11 cellular contexts compared by ENCODE assay signal in the genomic region with DNA sequence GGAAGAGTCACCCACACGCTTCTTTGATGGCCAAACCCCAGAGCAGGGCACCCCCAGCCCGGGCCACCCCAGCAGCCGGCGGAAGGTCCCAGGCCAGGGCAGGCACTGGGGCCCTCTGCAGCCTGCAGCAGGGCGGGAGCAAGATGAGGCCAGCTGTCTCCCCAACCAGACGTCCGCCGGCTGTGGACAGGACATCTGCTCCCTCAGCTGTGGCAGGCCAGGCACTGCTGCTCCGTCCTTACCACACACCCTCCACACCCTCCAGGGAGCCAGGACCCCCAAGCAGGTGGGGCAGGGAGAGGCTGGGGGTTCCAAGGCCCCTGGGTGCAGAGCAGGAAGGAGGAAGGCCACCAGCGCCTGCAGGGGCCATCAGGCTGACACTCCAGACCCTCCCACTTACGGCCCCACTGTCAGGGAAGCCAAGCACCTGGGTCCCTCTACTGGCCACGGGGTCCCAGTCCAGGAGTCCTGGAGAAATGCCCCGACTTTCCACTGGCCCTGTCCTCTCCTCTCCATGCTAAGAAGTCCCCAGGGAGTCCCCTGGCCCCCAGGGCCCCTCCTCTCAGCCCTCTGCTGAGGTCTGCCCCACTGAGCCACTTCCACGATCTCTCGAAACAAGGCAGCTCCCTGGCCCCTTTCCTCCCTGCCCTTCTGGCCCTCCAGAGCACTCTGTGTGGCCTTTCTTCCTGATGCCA. TPM values are rescaled to one million over a fixed set of nuclear protein-coding genes. Genes with fewer than 3 reads are reported as not detected.
DNase-seq lines count a peak whose midpoint lies in the region; ATAC-seq and TF ChIP-seq lines count a peak whose summit lies in the region.
"Had no signal": no experiment of that assay in that cellular context is flagged by ENCODE, and none has a peak within 500 bp of the region (broad histone marks: within the 10 kb centered on the region; RNA-seq: fewer than 3 reads in every experiment).

No MANE protein-coding gene starts in this region.

- DNase-seq in GM10266 (ENCODE audit: extremely low spot score) = peak; percentile 16
- DNase-seq in OCI-M1 (lab: John Stamatoyannopoulos, UW) = peak; percentile 17
- no peak for DNase-seq in fibroblast of villous mesenchyme (ENCODE audit: low read depth)
- peak in 1 of 2 donors; percentile 59 for DNase-seq in psoas muscle
- no peak for DNase-seq in central memory CD4-positive, alpha-beta T cell
- no peak for DNase-seq in NCI-H128 (lab: John Stamatoyannopoulos, UW; ENCODE audit: unreplicated experiment)
- no peak for DNase-seq in NCI-H1417 (lab: John Stamatoyannopoulos, UW)
- DNase-seq: NCI-H2227 treated with DMSO at 0.1 percent for 48 hours had no signal

- no peaks in the 10 kb centered on the region for H3K36me3 ChIP-seq in psoas muscle (ENCODE audit: insufficient read depth in 1 of 2, low read depth in 1 of 2)
- H3K36me3 ChIP-seq: tibial nerve had no signal

- H3K4me3 ChIP-seq in fibroblast of villous mesenchyme (ENCODE audit: low read depth, low read length) (no peak overlapping the region), psoas muscle (peak overlapping the region; percentile 80)
- H3K4me3 ChIP-seq: body of pancreas, tibial nerve had no signal

- peaks cover 74% of the 10 kb centered on the region for H3K4me1 ChIP-seq in psoas muscle

- peak overlapping the region; percentile 89 for H3K27ac ChIP-seq in psoas muscle
- H3K27ac ChIP-seq: body of pancreas had no signal

- no peaks in the 10 kb centered on the region for H3K9me3 ChIP-seq in psoas muscle
- H3K9me3 ChIP-seq: body of pancreas, tibial nerve had no signal

- 21 to 62% (median 32%) methylated on average over 12 to 15 of the region's 15 CpGs for WGBS in psoas muscle, 3 donors

- intact Hi-C loops in psoas muscle (cut with DNase I) = no loop called here

- TF ChIP-seq CTCF in GM10266 (IDR thresholded peaks at IDR 0.05; ENCODE audit: control insufficient read depth, insufficient read depth, low read depth, missing control alignments) (no peak), fibroblast of villous mesenchyme (IDR thresholded peaks at IDR 0.05; ENCODE audit: insufficient read depth, low read depth, low read length) (peak; percentile 16), psoas muscle (IDR thresholded peaks at IDR 0.05) (no peak)

- ATAC-seq in psoas muscle (no peak), GM21717 (IDR thresholded peaks at IDR 0.05; ENCODE audit: unreplicated experiment) (no peak)
- ATAC-seq: body of pancreas had no signal

- no peaks in the 10 kb centered on the region for H3K27me3 ChIP-seq in psoas muscle (ENCODE audit: insufficient read depth in 3 of 3, low read length in 2 of 3)
- H3K27me3 ChIP-seq: body of pancreas had no signal

RNA-seq across cellular contexts. Expression of a gene that starts 5.6 kb away (rescaled TPM):
- total RNA-seq in fibroblast of villous mesenchyme (under 0.01 and 0.32 TPM in 2 replicates), psoas muscle (10 to 100 TPM in 3 of 4 donors, 1 to 10 TPM in 1; 7.6 to 49.7 (median 23.1) TPM)
- polyA plus RNA-seq in psoas muscle = 10 to 100 TPM in 2 of 3 donors, 1 to 10 TPM in 1; 7.9 to 25.8 (median 18.1) TPM

Comparison
In these comparisons a context has a peak if more than half of its experiments do, and no peak if none do; other contexts are left out.
1. DNase-seq: peak in GM10266 (single experiment) and OCI-M1 (single experiment); none in fibroblast of villous mesenchyme (single experiment), central memory CD4-positive, alpha-beta T cell (single experiment), NCI-H128 (single experiment) and NCI-H1417 (0 of 3).